In genomic region chr20:51958099-51958498, GRCh38 we compare ENCODE assay signal across 18 cellular contexts.
DNase-seq lines count a peak whose midpoint lies in the region; ATAC-seq, FAIRE-seq and TF ChIP-seq lines count a peak whose summit lies in the region.
"Had no signal": no experiment of that assay in that cellular context is flagged by ENCODE, and none has a peak within 500 bp of the region (broad histone marks: within the 10 kb centered on the region; RNA-seq: fewer than 3 reads in every experiment).

No MANE protein-coding gene starts in this region.

- no peak overlapping the region for H3K56ac ChIP-seq in H1 (replicated peaks; ENCODE audit: insufficient read length, low read depth, low read length)

- in situ Hi-C loops in ACHN (cut with HindIII; ENCODE audit: low pct_ligation_motif_present, low pct_unique_long_range_greater_than_20kb, low sequenced_read_pairs) = no loop called here

- H3K9me3 Mint-ChIP-seq in GM23338 = peaks cover 5% of the 10 kb centered on the region
- H3K9me3 Mint-ChIP-seq in neural crest cell = peaks cover 3% of the 10 kb centered on the region
- H3K9me3 Mint-ChIP-seq in stimulated activated effector memory CD8-positive, alpha-beta T cell treated with anti-CD3 and anti-CD28 coated beads, Interleukin-12 subunit alpha, Interleukin-12 subunit beta, amount 100 ng/mL, for 72 hours = no peaks in the 10 kb centered on the region
- H3K9me3 Mint-ChIP-seq: CD8-positive, alpha-beta memory T cell had no signal

- H3K79me2 ChIP-seq in GM23338 (replicated peaks; ENCODE audit: insufficient read depth) = no peaks in the 10 kb centered on the region
- H3K79me2 ChIP-seq in Loucy (ENCODE audit: insufficient read depth, low read length) = no peaks in the 10 kb centered on the region
- no peaks in the 10 kb centered on the region for H3K79me2 ChIP-seq in H1 (ENCODE audit: control insufficient read depth in 1 of 2, insufficient read depth in 2 of 2, low read length in 2 of 2)

- no peak overlapping the region for H3K4ac ChIP-seq in H1 (replicated peaks; ENCODE audit: insufficient read length, low read depth, low read length)

- 80% methylated on average over 4 of the region's 4 CpGs; no CpG with 5 or more reads in 1 of the 2 experiments for WGBS in H1 (ENCODE audit: extremely low coverage in 1 of 2, insufficient coverage in 1 of 2, insufficient read length in 1 of 2, insufficient replicate concordance in 2 of 2, low coverage in 1 of 2, low lambda C conversion rate in 2 of 2, missing lambda C conversion rate in 1 of 2), 2 experiments

- no peak overlapping the region for H3K23ac ChIP-seq in H1 (ENCODE audit: insufficient read length)

- H3K27ac Mint-ChIP-seq in GM23338 (peak overlapping the region; percentile 57), neural crest cell (ENCODE audit: unreplicated experiment) (no peak overlapping the region)
- no peak overlapping the region for H3K27ac Mint-ChIP-seq in stimulated activated effector memory CD8-positive, alpha-beta T cell treated with anti-CD3 and anti-CD28 coated beads, Interleukin-12 subunit alpha, Interleukin-12 subunit beta, amount 100 ng/mL, for 72 hours

- H3K23me2 ChIP-seq in H1 (ENCODE audit: low read depth, low read length) = no peaks in the 10 kb centered on the region

- POLR2A ChIA-PET in H1 (lab: Charles Lee; ENCODE audit: partially characterized antibody) = interaction anchor here (1.6 kb wide), 1 partner anchor 158 kb away, joined by 3 read pairs; no protein-coding TSS in a partner anchor

- TF ChIP-seq POLR2A in H1 (IDR thresholded peaks at IDR 0.05; ENCODE audit: control extremely low read depth in 1 of 2, low read depth in 2 of 2, low read length in 2 of 2) = no peak

- 0 out of 2 replicates have a peak, but pooled peaks cover 5% of the 10 kb centered on the region for H3F3A ChIP-seq in GM23338 (replicated peaks; ENCODE audit: low read depth)
- H3F3A ChIP-seq in Loucy (ENCODE audit: low read depth) = peaks cover 22% of the 10 kb centered on the region

- H3K36me3 Mint-ChIP-seq in GM23338 (ENCODE audit: low read depth) = peaks cover 5% of the 10 kb centered on the region; the same call in 2 of the 3 replicates
- H3K36me3 Mint-ChIP-seq in neural crest cell (ENCODE audit: low read depth) = peaks cover 3% of the 10 kb centered on the region
- H3K36me3 Mint-ChIP-seq in stimulated activated effector memory CD8-positive, alpha-beta T cell treated with anti-CD3 and anti-CD28 coated beads, Interleukin-12 subunit alpha, Interleukin-12 subunit beta, amount 100 ng/mL, for 72 hours = no peaks in the 10 kb centered on the region
- H3K36me3 Mint-ChIP-seq: CD8-positive, alpha-beta memory T cell had no signal

- H2BK5ac ChIP-seq in H1 (ENCODE audit: low read depth, low read length) = no peak overlapping the region

- H3K9ac ChIP-seq in Loucy (ENCODE audit: low read depth, low read length, poor library complexity, severe bottlenecking) (peak overlapping the region; percentile 66), H1 (replicated peaks in 1 of 4; ENCODE audit: extremely low read depth in 1 of 4, low read depth in 3 of 4, low read length in 3 of 4) (no peak overlapping the region)

- H3K4me2 ChIP-seq in GM23338 (0 out of 2 replicates have a peak overlapping the region, but pooled peaks have one; percentile 63), Loucy (ENCODE audit: low read depth, low read length, poor library complexity, severe bottlenecking) (peak overlapping the region; percentile 77), H1 (ENCODE audit: insufficient read depth in 1 of 2, low read depth in 2 of 2, low read length in 2 of 2) (no peak overlapping the region; a peak in 1 of 4 replicates)

- no peak overlapping the region for H2BK20ac ChIP-seq in H1 (ENCODE audit: low read length)

- H3K4me1 Mint-ChIP-seq in GM23338 (peaks cover 50% of the 10 kb centered on the region), neural crest cell (peaks cover 50% of the 10 kb centered on the region)
- no peaks in the 10 kb centered on the region for H3K4me1 Mint-ChIP-seq in stimulated activated effector memory CD8-positive, alpha-beta T cell treated with anti-CD3 and anti-CD28 coated beads, Interleukin-12 subunit alpha, Interleukin-12 subunit beta, amount 100 ng/mL, for 72 hours

- no peak overlapping the region; the same call in 1 of the 2 replicates for H3K18ac ChIP-seq in H1 (ENCODE audit: extremely low read depth, low read length)

- H3K14ac ChIP-seq in H1 (ENCODE audit: insufficient read length) = no peak overlapping the region

- H2AK5ac ChIP-seq in H1 (ENCODE audit: low read depth, low read length) = no peak overlapping the region

- TF ChIP-seq CTCF in GM23338 (conservative IDR thresholded peaks at IDR 0.05; ENCODE audit: low read depth in 2 of 2) = no peak
- TF ChIP-seq CTCF in Loucy (conservative IDR thresholded peaks at IDR 0.05; ENCODE audit: low read length) = no peak
- TF ChIP-seq CTCF in H1 (IDR thresholded peaks at IDR 0.05; ENCODE audit: control extremely low read depth in 1 of 3, insufficient read depth in 1 of 3, low read depth in 1 of 3, low read length in 3 of 3) = no peak
- TF ChIP-seq CTCF in neural crest cell (conservative IDR thresholded peaks at IDR 0.05) = no peak

- H3K9me3 ChIP-seq in Loucy (ENCODE audit: insufficient read depth, low read depth, low read length) (no peaks in the 10 kb centered on the region), H1 (ENCODE audit: insufficient read depth in 2 of 2, low read depth in 1 of 2, low read length in 1 of 2) (no peaks in the 10 kb centered on the region)
- H3K9me3 ChIP-seq: SJCRH30 had no signal

- H3K27me3 ChIP-seq in GM23338 (ENCODE audit: insufficient read depth) (no peaks in the 10 kb centered on the region), Loucy (ENCODE audit: insufficient read depth, low read length, poor library complexity, severe bottlenecking) (no peaks in the 10 kb centered on the region), H1 (replicated peaks in 1 of 4; ENCODE audit: control insufficient read depth in 3 of 4, extremely low read depth in 1 of 4, insufficient read depth in 3 of 4, low read length in 3 of 4) (no peaks in the 10 kb centered on the region)

- DNase-seq in GM23338 (ENCODE audit: low spot score) (no peak), H1 (ENCODE audit: low read depth in 1 of 2, low spot score in 2 of 2) (no peak), neural crest cell (ENCODE audit: low read depth, low spot score) (no peak), SHP77 (lab: John Stamatoyannopoulos, UW) (no peak), GM19240 (ENCODE audit: insufficient read length, low spot score) (no peak), ACHN (no peak)
- no peak for DNase-seq in stimulated activated effector memory CD8-positive, alpha-beta T cell treated with anti-CD3 and anti-CD28 coated beads, Interleukin-12 subunit alpha, Interleukin-12 subunit beta, amount 100 ng/mL, for 72 hours (ENCODE audit: low spot score in 2 of 2)
- DNase-seq: CD8-positive, alpha-beta memory T cell; DND-41; GDM1; HCEC 1CT; Kasumi-1; NCI-H1417; NCI-H2029; NCI-H2171 treated with DMSO at 0.1 percent for 48 hours; NCI-H510A; SJCRH30 had no signal

- H4K20me1 ChIP-seq in GM23338 (replicated peaks; ENCODE audit: insufficient read depth) (no peaks in the 10 kb centered on the region), Loucy (ENCODE audit: insufficient read depth, low read length, poor library complexity, severe bottlenecking) (no peaks in the 10 kb centered on the region), H1 (replicated peaks in 1 of 2; ENCODE audit: control insufficient read depth in 1 of 2, insufficient read depth in 2 of 2, low read length in 2 of 2) (no peaks in the 10 kb centered on the region)

- no peak for TF ChIP-seq RAD21 in H1 (IDR thresholded peaks at IDR 0.05 in 1 of 2, conservative IDR thresholded peaks at IDR 0.05 in 1 of 2; ENCODE audit: low read depth in 2 of 2, low read length in 2 of 2)

- TF ChIP-seq EP300 in H1 (IDR thresholded peaks at IDR 0.05; ENCODE audit: borderline replicate concordance in 1 of 2, low read depth in 2 of 2, low read length in 2 of 2) = no peak

- H3K4me1 ChIP-seq in GM23338 (ENCODE audit: insufficient read depth) (peaks cover 48% of the 10 kb centered on the region), Loucy (ENCODE audit: insufficient read depth, low read length, poor library complexity, severe bottlenecking) (peaks cover 37% of the 10 kb centered on the region), H1 (replicated peaks in 1 of 4; ENCODE audit: control insufficient read depth in 3 of 4, insufficient read depth in 4 of 4, low read length in 3 of 4) (peaks cover 8 to 25% (median 20%) of the 10 kb centered on the region in 4 experiments; a peak in 6 of 7 replicates)

- no peak overlapping the region for H2AFZ ChIP-seq in GM23338
- peak overlapping the region; percentile 21; the same call in 1 of the 2 replicates for H2AFZ ChIP-seq in Loucy (ENCODE audit: low read length)
- no peak overlapping the region for H2AFZ ChIP-seq in H1 (ENCODE audit: low read length)

- no peak overlapping the region for H4K8ac ChIP-seq in H1 (ENCODE audit: extremely low read depth, insufficient read depth, low read length)

- H3K4me3 Mint-ChIP-seq in GM23338 (no peak overlapping the region), neural crest cell (peak overlapping the region; percentile 58)
- H3K4me3 Mint-ChIP-seq in stimulated activated effector memory CD8-positive, alpha-beta T cell treated with anti-CD3 and anti-CD28 coated beads, Interleukin-12 subunit alpha, Interleukin-12 subunit beta, amount 100 ng/mL, for 72 hours = no peak overlapping the region
- H3K4me3 Mint-ChIP-seq: CD8-positive, alpha-beta memory T cell had no signal

- H3K79me1 ChIP-seq in H1 (ENCODE audit: low read depth, low read length) = no peaks in the 10 kb centered on the region

- H2BK15ac ChIP-seq in H1 (ENCODE audit: low read length) = no peak overlapping the region

- no peaks in the 10 kb centered on the region for H3K9me2 ChIP-seq in GM23338 (ENCODE audit: insufficient read depth)
- no peaks in the 10 kb centered on the region for H3K9me2 ChIP-seq in Loucy (replicated peaks; ENCODE audit: low read depth, low read length)

- no peak overlapping the region for H2BK12ac ChIP-seq in H1 (ENCODE audit: low read depth, low read length)

- no peak for ATAC-seq in GM23338
- no peak for ATAC-seq in stimulated activated effector memory CD8-positive, alpha-beta T cell treated with anti-CD3 and anti-CD28 coated beads, Interleukin-12 subunit alpha, Interleukin-12 subunit beta, amount 100 ng/mL, for 72 hours

- H3K27me3 Mint-ChIP-seq in GM23338 (ENCODE audit: insufficient read depth, low read depth, poor library complexity) = peaks cover 2% of the 10 kb centered on the region
- H3K27me3 Mint-ChIP-seq in neural crest cell (ENCODE audit: low read depth) = no peaks in the 10 kb centered on the region

- H3K4me3 ChIP-seq in GM23338 (no peak overlapping the region), Loucy (ENCODE audit: low read length, poor library complexity, severe bottlenecking) (peak overlapping the region; percentile 53), H1 (ENCODE audit: extremely low read depth in 1 of 4, insufficient read depth in 2 of 4, low read depth in 3 of 4, low read length in 4 of 4) (no peak overlapping the region)
- H3K4me3 ChIP-seq: SJCRH30 had no signal

- no peak overlapping the region for H3K27ac ChIP-seq in GM23338 (ENCODE audit: low read depth)
- no peak overlapping the region for H3K27ac ChIP-seq in H1 (ENCODE audit: low read depth, low read length)
- H3K27ac ChIP-seq: SJCRH30 had no signal

- no peak overlapping the region for H2BK120ac ChIP-seq in H1 (replicated peaks; ENCODE audit: low read depth, low read length)

- H3K36me3 ChIP-seq in GM23338 (ENCODE audit: insufficient read depth) (no peaks in the 10 kb centered on the region), Loucy (ENCODE audit: insufficient read depth, low read length) (no peaks in the 10 kb centered on the region), H1 (ENCODE audit: control insufficient read depth in 2 of 4, insufficient read depth in 4 of 4, low read length in 3 of 4) (no peaks in the 10 kb centered on the region)
- H3K36me3 ChIP-seq: SJCRH30 had no signal

- H4K91ac ChIP-seq in H1 (replicated peaks; ENCODE audit: insufficient read length, low read length) = no peak overlapping the region

- peak overlapping the region; percentile 62 for H4K5ac ChIP-seq in H1 (ENCODE audit: insufficient read length, low read depth, low read length)

- no peak for FAIRE-seq in H1 (lab: Jason Lieb, UNC)

- CTCF ChIA-PET in H1 (lab: Charles Lee; ENCODE audit: partially characterized antibody) = interaction anchor here (0.8 to 1.5 kb wide), 2 partner anchors 9 to 158 kb away, joined by 3 read pairs; no protein-coding TSS in a partner anchor

Comparison
In these comparisons a context has a peak if more than half of its experiments do, and no peak if none do; other contexts are left out.
1. H3K4me2 ChIP-seq: peak in GM23338 (single experiment) and Loucy (single experiment); none in H1 (0 of 2).